Comparison of ENCODE assay signal across 1 cellular context in the genomic region with DNA sequence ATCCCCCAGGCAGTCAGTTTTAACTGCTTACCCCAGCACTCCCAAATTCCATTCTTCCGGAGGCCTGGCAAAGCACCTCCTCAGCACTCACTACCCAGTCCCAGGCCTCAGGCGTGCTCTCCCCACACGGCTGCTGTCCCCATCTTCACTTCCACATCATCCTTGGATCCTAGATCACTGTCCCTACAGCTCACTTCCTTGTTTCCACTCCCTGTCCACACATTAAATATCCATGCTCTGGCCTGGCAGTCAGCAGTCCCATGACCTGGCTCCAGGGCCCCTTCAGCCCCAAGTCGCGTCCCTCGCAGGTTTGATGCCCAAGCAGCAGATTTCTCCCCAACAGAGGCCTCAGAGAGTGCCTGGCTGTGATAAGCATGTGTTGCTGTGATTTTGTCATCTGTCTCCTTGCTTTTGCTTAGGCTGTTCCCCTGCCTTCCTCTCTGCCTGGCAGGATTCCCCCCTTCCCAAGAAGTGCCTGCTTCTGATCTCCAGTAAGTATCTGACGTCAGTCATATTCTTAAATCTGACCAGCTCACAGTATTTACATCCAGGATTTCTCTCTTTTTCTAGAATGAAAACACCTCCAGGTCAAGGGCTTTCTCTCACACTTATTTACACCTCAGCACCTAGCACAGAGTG.
TF ChIP-seq lines count a peak whose summit lies in the region.

No MANE protein-coding gene starts in this region.

TF ChIP-seq in WTC11, 78 proteins besides CTCF, POLR2A, EP300 and RAD21 (continued from another document):
- TF ChIP-seq, protein P1, sequence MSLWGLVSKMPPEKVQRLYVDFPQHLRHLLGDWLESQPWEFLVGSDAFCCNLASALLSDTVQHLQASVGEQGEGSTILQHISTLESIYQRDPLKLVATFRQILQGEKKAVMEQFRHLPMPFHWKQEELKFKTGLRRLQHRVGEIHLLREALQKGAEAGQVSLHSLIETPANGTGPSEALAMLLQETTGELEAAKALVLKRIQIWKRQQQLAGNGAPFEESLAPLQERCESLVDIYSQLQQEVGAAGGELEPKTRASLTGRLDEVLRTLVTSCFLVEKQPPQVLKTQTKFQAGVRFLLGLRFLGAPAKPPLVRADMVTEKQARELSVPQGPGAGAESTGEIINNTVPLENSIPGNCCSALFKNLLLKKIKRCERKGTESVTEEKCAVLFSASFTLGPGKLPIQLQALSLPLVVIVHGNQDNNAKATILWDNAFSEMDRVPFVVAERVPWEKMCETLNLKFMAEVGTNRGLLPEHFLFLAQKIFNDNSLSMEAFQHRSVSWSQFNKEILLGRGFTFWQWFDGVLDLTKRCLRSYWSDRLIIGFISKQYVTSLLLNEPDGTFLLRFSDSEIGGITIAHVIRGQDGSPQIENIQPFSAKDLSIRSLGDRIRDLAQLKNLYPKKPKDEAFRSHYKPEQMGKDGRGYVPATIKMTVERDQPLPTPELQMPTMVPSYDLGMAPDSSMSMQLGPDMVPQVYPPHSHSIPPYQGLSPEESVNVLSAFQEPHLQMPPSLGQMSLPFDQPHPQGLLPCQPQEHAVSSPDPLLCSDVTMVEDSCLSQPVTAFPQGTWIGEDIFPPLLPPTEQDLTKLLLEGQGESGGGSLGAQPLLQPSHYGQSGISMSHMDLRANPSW (CRISPR knock-in tag; conservative IDR thresholded peaks at IDR 0.05; ENCODE audit: low read depth): no peak
- TF ChIP-seq JUN (CRISPR knock-in tag; IDR thresholded peaks at IDR 0.05): no peak
- TF ChIP-seq NR3C1 (CRISPR knock-in tag; conservative IDR thresholded peaks at IDR 0.05; ENCODE audit: low read depth): no peak
- TF ChIP-seq ZNF416 (CRISPR knock-in tag; IDR thresholded peaks at IDR 0.05): no peak
- TF ChIP-seq, protein P2, sequence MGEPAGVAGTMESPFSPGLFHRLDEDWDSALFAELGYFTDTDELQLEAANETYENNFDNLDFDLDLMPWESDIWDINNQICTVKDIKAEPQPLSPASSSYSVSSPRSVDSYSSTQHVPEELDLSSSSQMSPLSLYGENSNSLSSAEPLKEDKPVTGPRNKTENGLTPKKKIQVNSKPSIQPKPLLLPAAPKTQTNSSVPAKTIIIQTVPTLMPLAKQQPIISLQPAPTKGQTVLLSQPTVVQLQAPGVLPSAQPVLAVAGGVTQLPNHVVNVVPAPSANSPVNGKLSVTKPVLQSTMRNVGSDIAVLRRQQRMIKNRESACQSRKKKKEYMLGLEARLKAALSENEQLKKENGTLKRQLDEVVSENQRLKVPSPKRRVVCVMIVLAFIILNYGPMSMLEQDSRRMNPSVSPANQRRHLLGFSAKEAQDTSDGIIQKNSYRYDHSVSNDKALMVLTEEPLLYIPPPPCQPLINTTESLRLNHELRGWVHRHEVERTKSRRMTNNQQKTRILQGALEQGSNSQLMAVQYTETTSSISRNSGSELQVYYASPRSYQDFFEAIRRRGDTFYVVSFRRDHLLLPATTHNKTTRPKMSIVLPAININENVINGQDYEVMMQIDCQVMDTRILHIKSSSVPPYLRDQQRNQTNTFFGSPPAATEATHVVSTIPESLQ (CRISPR knock-in tag; IDR thresholded peaks at IDR 0.05): no peak
- TF ChIP-seq, protein P3, sequence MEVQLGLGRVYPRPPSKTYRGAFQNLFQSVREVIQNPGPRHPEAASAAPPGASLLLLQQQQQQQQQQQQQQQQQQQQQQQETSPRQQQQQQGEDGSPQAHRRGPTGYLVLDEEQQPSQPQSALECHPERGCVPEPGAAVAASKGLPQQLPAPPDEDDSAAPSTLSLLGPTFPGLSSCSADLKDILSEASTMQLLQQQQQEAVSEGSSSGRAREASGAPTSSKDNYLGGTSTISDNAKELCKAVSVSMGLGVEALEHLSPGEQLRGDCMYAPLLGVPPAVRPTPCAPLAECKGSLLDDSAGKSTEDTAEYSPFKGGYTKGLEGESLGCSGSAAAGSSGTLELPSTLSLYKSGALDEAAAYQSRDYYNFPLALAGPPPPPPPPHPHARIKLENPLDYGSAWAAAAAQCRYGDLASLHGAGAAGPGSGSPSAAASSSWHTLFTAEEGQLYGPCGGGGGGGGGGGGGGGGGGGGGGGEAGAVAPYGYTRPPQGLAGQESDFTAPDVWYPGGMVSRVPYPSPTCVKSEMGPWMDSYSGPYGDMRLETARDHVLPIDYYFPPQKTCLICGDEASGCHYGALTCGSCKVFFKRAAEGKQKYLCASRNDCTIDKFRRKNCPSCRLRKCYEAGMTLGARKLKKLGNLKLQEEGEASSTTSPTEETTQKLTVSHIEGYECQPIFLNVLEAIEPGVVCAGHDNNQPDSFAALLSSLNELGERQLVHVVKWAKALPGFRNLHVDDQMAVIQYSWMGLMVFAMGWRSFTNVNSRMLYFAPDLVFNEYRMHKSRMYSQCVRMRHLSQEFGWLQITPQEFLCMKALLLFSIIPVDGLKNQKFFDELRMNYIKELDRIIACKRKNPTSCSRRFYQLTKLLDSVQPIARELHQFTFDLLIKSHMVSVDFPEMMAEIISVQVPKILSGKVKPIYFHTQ (CRISPR knock-in tag; IDR thresholded peaks at IDR 0.05): no peak
- no peak for TF ChIP-seq MXD4 (CRISPR knock-in tag; IDR thresholded peaks at IDR 0.05; ENCODE audit: borderline replicate concordance)
- TF ChIP-seq, protein P4, sequence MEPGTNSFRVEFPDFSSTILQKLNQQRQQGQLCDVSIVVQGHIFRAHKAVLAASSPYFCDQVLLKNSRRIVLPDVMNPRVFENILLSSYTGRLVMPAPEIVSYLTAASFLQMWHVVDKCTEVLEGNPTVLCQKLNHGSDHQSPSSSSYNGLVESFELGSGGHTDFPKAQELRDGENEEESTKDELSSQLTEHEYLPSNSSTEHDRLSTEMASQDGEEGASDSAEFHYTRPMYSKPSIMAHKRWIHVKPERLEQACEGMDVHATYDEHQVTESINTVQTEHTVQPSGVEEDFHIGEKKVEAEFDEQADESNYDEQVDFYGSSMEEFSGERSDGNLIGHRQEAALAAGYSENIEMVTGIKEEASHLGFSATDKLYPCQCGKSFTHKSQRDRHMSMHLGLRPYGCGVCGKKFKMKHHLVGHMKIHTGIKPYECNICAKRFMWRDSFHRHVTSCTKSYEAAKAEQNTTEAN (CRISPR knock-in tag; IDR thresholded peaks at IDR 0.05): no peak
- TF ChIP-seq, protein P5, sequence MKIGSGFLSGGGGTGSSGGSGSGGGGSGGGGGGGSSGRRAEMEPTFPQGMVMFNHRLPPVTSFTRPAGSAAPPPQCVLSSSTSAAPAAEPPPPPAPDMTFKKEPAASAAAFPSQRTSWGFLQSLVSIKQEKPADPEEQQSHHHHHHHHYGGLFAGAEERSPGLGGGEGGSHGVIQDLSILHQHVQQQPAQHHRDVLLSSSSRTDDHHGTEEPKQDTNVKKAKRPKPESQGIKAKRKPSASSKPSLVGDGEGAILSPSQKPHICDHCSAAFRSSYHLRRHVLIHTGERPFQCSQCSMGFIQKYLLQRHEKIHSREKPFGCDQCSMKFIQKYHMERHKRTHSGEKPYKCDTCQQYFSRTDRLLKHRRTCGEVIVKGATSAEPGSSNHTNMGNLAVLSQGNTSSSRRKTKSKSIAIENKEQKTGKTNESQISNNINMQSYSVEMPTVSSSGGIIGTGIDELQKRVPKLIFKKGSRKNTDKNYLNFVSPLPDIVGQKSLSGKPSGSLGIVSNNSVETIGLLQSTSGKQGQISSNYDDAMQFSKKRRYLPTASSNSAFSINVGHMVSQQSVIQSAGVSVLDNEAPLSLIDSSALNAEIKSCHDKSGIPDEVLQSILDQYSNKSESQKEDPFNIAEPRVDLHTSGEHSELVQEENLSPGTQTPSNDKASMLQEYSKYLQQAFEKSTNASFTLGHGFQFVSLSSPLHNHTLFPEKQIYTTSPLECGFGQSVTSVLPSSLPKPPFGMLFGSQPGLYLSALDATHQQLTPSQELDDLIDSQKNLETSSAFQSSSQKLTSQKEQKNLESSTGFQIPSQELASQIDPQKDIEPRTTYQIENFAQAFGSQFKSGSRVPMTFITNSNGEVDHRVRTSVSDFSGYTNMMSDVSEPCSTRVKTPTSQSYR (CRISPR knock-in tag; IDR thresholded peaks at IDR 0.05): no peak
- TF ChIP-seq ZNF671 (CRISPR knock-in tag; IDR thresholded peaks at IDR 0.05): no peak
- TF ChIP-seq ZNF317 (CRISPR knock-in tag; IDR thresholded peaks at IDR 0.05; ENCODE audit: borderline replicate concordance, low read depth): no peak
- no peak for TF ChIP-seq ZNF219 (CRISPR knock-in tag; IDR thresholded peaks at IDR 0.05; ENCODE audit: borderline replicate concordance)
